1 cellular context compared by ENCODE assay signal in genomic region chr17:59893617-59894100, GRCh38.
TF ChIP-seq lines count a peak whose summit lies in the region.

No MANE protein-coding gene starts in this region.

TF ChIP-seq in GM12878, 131 proteins besides CTCF, POLR2A, EP300 and RAD21:
- TF ChIP-seq BACH1 (IDR thresholded peaks at IDR 0.05; ENCODE audit: borderline replicate concordance), result 0 out of 2 replicates have a peak, but pooled peaks have one; percentile 3
- 0 out of 2 replicates have a peak, but pooled peaks have one; percentile 7 for TF ChIP-seq NFXL1 (IDR thresholded peaks at IDR 0.05; ENCODE audit: borderline replicate concordance)
- TF ChIP-seq HDAC6 (IDR thresholded peaks at IDR 0.05; ENCODE audit: unreplicated experiment), result no peak
